ENCODE assay signal across 12 cellular contexts in the genomic region with DNA sequence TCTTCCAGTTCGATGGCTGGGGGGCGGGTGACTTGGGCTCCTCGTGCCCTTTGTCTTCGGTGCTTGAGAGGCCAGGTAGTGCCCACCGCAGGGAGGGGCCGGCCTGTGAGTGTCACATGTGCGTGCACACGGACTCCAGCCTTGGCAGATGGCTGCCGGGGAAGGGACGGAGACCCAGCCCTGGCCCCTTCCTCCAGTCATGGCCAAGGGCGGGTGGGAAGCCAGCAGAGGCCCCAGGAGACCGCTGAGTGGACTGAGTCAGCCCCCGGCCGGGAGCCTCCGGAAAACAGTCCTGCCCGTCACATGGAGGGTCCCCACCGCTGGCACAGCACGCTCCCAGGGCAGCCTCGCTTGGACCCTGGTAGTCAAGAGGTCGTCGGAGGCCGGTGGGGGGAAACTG. TPM values are rescaled to one million over a fixed set of nuclear protein-coding genes. Genes with fewer than 3 reads are reported as not detected.
A peak's percentile ranks its signal among the peaks of the same experiment; 100 is the strongest.
DNase-seq lines count a peak whose midpoint lies in the region; TF ChIP-seq lines count a peak whose summit lies in the region.
"Had no signal": no experiment of that assay in that cellular context is flagged by ENCODE, and none has a peak within 500 bp of the region (broad histone marks: within the 10 kb centered on the region; RNA-seq: fewer than 3 reads in every experiment).

No MANE protein-coding gene starts in this region.

- no peaks in the 10 kb centered on the region for H4K20me1 ChIP-seq in MM.1S (ENCODE audit: insufficient read depth, low read length)

- DNase-seq in DMS79 (lab: John Stamatoyannopoulos, UW) = peak; percentile 21
- DNase-seq in colonic mucosa = peak; percentile 25
- DNase-seq in islet precursor cell = peak; percentile 49
- DNase-seq in stomach = no peak
- no peak for DNase-seq in activated CD4-positive, CD25-positive, alpha-beta regulatory T cell (lab: John Stamatoyannopoulos, UW)
- DNase-seq in MM.1S = no peak
- no peak for DNase-seq in mesenteric fat pad (ENCODE audit: low spot score)
- no peak for DNase-seq in effector CD4-positive, alpha-beta T cell
- DNase-seq: activated CD4-positive, CD25-positive, alpha-beta regulatory T cell treated with anti-CD3 and anti-CD28 coated beads, Interleukin-2, amount 50 U/mL, for 72 hours; SW 1271 had no signal

- no peak overlapping the region for H3K4me2 ChIP-seq in MM.1S (ENCODE audit: low read depth, low read length)

- H3K79me2 ChIP-seq in MM.1S (ENCODE audit: low read length) = no peaks in the 10 kb centered on the region

- intact Hi-C loops in colonic mucosa (cut with DNase I) = no loop called here
- intact Hi-C loops in stomach (cut with DNase I; ENCODE audit: low total_unique reads) = no loop called here

- H3K27me3 ChIP-seq in colonic mucosa = peaks cover 18% of the 10 kb centered on the region
- peaks cover 0 to 18% (median 10%) of the 10 kb centered on the region in 3 donors for H3K27me3 ChIP-seq in stomach
- H3K27me3 ChIP-seq in MM.1S (replicated peaks; ENCODE audit: insufficient read depth, low read length) = peaks cover 45% of the 10 kb centered on the region
- H3K27me3 ChIP-seq: testis had no signal

- H3K4me3 ChIP-seq in colonic mucosa (no peak overlapping the region), stomach (no peak overlapping the region), MM.1S (ENCODE audit: low read length) (no peak overlapping the region)
- H3K4me3 ChIP-seq: testis had no signal

- H3K9me3 ChIP-seq in colonic mucosa (no peaks in the 10 kb centered on the region), stomach (no peaks in the 10 kb centered on the region), MM.1S (replicated peaks; ENCODE audit: insufficient read depth, low read length) (no peaks in the 10 kb centered on the region)
- H3K9me3 ChIP-seq: testis had no signal

- H3K36me3 ChIP-seq in colonic mucosa (no peaks in the 10 kb centered on the region), stomach (no peaks in the 10 kb centered on the region), MM.1S (replicated peaks; ENCODE audit: insufficient read depth, low read length) (no peaks in the 10 kb centered on the region)

- H3K27ac ChIP-seq in colonic mucosa = no peak overlapping the region
- peak overlapping the region in 4 of 5 donors; percentile 47 to 93 (median 92) for H3K27ac ChIP-seq in stomach
- H3K27ac ChIP-seq in MM.1S (ENCODE audit: low read length) = no peak overlapping the region

- no peak overlapping the region for H2AFZ ChIP-seq in MM.1S (ENCODE audit: low read length)

- no peak overlapping the region for H3K9ac ChIP-seq in colonic mucosa (ENCODE audit: low read depth in 2 of 2, low read length in 2 of 2)
- no peak overlapping the region for H3K9ac ChIP-seq in MM.1S (ENCODE audit: low read length)

- H3K9me2 ChIP-seq in MM.1S (replicated peaks; ENCODE audit: insufficient read depth, low read length) = no peaks in the 10 kb centered on the region

- TF ChIP-seq EP300 in stomach (IDR thresholded peaks at IDR 0.05) = no peak

- no peak for TF ChIP-seq CTCF in colonic mucosa (IDR thresholded peaks at IDR 0.05)
- TF ChIP-seq CTCF in stomach (IDR thresholded peaks at IDR 0.05) = no peak
- TF ChIP-seq CTCF in MM.1S (IDR thresholded peaks at IDR 0.05; ENCODE audit: low read length) = no peak

- peaks cover 10% of the 10 kb centered on the region for H3K4me1 ChIP-seq in colonic mucosa
- H3K4me1 ChIP-seq in stomach = peaks cover 74 to 91% (median 83%) of the 10 kb centered on the region in 4 donors
- H3K4me1 ChIP-seq in MM.1S (ENCODE audit: low read length) = 0 out of 2 replicates have a peak, but pooled peaks cover 9% of the 10 kb centered on the region

- WGBS in stomach, 5 donors = 62 to 82% (median 77%) methylated on average over 17 to 22 of the region's 22 CpGs

- no peaks in the 10 kb centered on the region for H3F3A ChIP-seq in MM.1S (ENCODE audit: insufficient read depth, low read length)

- no peak for TF ChIP-seq POLR2A in stomach (IDR thresholded peaks at IDR 0.05)

RNA-seq across cellular contexts. Expression of a gene that starts 4.2 kb away (rescaled TPM):
- total RNA-seq in colonic mucosa (1 to 10 TPM in 1 of 2 donors, under 1 TPM in 1; 0.89 to 4.1 TPM), stomach (10 to 100 TPM in 1 of 5 donors, 1 to 10 TPM in 4; 3.2 to 21.0 (median 4.6) TPM), mesenteric fat pad (14.2 TPM)
- polyA plus RNA-seq in stomach = 1 to 10 TPM; 4.4 to 9.0 (median 5.8) TPM
- polyA plus RNA-seq: naive thymus-derived CD4-positive, alpha-beta T cell had no signal

RNA-seq across cellular contexts. Expression of a gene that starts 31.1 kb away (rescaled TPM):
- total RNA-seq in colonic mucosa (10 to 100 TPM; 28.2 to 43.6 TPM), stomach (100 to 1,000 TPM in 1 of 5 donors, 10 to 100 TPM in 3, 1 to 10 TPM in 1; 4.7 to 218 (median 28.1) TPM), mesenteric fat pad (38.2 TPM)
- 100 to 1,000 TPM in 2 of 3 donors, 10 to 100 TPM in 1; 54.4 to 117 (median 104) TPM for polyA plus RNA-seq in stomach

RNA-seq across cellular contexts. Expression of a gene that starts 47.2 kb away (rescaled TPM):
- total RNA-seq in colonic mucosa (10 to 100 TPM in 1 of 2 donors, 1 to 10 TPM in 1; 5.4 to 15.4 TPM), stomach (10 to 100 TPM in 1 of 5 donors, 1 to 10 TPM in 3, not detected in 1; 4.9 to 17.4 (median 6.5) TPM), mesenteric fat pad (8.2 TPM)
- 1 to 10 TPM; 4.9 to 7.1 (median 5.5) TPM for polyA plus RNA-seq in stomach

RNA-seq across cellular contexts. Expression of a gene that starts 51.6 kb away (rescaled TPM):
- total RNA-seq in colonic mucosa (1 to 10 TPM; 2.7 to 4.1 TPM), stomach (10 to 100 TPM; 10.5 to 25.6 (median 11.6) TPM), mesenteric fat pad (26.6 TPM)
- polyA plus RNA-seq in stomach = 1 to 10 TPM; 3.7 to 7.2 (median 5.1) TPM

Comparison
In these comparisons a context has a peak if more than half of its experiments do, and no peak if none do; other contexts are left out.
1. DNase-seq: peak in DMS79 (single experiment), colonic mucosa (single experiment) and islet precursor cell (single experiment); none in stomach (single experiment), activated CD4-positive, CD25-positive, alpha-beta regulatory T cell (0 of 4), MM.1S (single experiment), mesenteric fat pad (single experiment) and effector CD4-positive, alpha-beta T cell (single experiment).
2. H3K27ac ChIP-seq: peak in stomach (4 of 5); none in colonic mucosa (single experiment) and MM.1S (single experiment).